8 cellular contexts compared by ENCODE assay signal in genomic region chr10:104925232-104925851, GRCh38.
DNase-seq lines count a peak whose midpoint lies in the region; ATAC-seq, FAIRE-seq and TF ChIP-seq lines count a peak whose summit lies in the region.

No MANE protein-coding gene starts in this region.

- FAIRE-seq in urothelium cell line (lab: Jason Lieb, UNC), result no peak

- H3K27ac ChIP-seq in liver (ENCODE audit: low read depth in 1 of 2, low read length in 2 of 2), result no peak overlapping the region

- no peaks in the 10 kb centered on the region for H3K9me3 ChIP-seq in liver (ENCODE audit: control insufficient read depth in 4 of 4, low read length in 3 of 4)

- peak; percentile 62 for TF ChIP-seq CTCF in astrocyte of the spinal cord (IDR thresholded peaks at IDR 0.05; ENCODE audit: low read depth, low read length)
- peak; percentile 60 for TF ChIP-seq CTCF in liver (IDR thresholded peaks at IDR 0.05; ENCODE audit: low read depth, low read length, missing input control)

- no peak overlapping the region for H3K9ac ChIP-seq in liver (ENCODE audit: low read depth in 1 of 2, low read length in 2 of 2)

- 23% methylated on average over 3 of the region's 3 CpGs for WGBS in liver

- peak; percentile 51 for ATAC-seq in GM19455 (IDR thresholded peaks at IDR 0.05; ENCODE audit: unreplicated experiment)

- in situ Hi-C loops in astrocyte of the spinal cord (cut with HindIII; ENCODE audit: low sequenced_read_pairs), result no loop called here

- H3K4me1 ChIP-seq in liver (ENCODE audit: control insufficient read depth in 4 of 4, insufficient read depth in 4 of 4, low read length in 3 of 4), result no peaks in the 10 kb centered on the region

- H3K4me3 ChIP-seq in astrocyte of the spinal cord (ENCODE audit: low read depth, low read length) (no peak overlapping the region), liver (ENCODE audit: low read depth in 1 of 3, low read length in 3 of 3) (no peak overlapping the region)

- H3K27me3 ChIP-seq in liver (ENCODE audit: control insufficient read depth in 4 of 4, insufficient read depth in 4 of 4, low read length in 3 of 4), result peaks cover 0 to 2% (median 0%) of the 10 kb centered on the region in 4 donors

- TF ChIP-seq RAD21 in liver (IDR thresholded peaks at IDR 0.05), result peak; percentile 56 to 71

- DNase-seq in DMS53 treated with DMSO at 0.1 percent for 48 hours (lab: John Stamatoyannopoulos, UW; ENCODE audit: unreplicated experiment), result peak; percentile 15
- DNase-seq in NCI-H1105 treated with DMSO at 0.1 percent for 48 hours (lab: John Stamatoyannopoulos, UW), result peak; percentile 29
- DNase-seq in astrocyte of the spinal cord (ENCODE audit: low read depth, low spot score), result peak; percentile 26
- peak; percentile 31 for DNase-seq in urothelium cell line (ENCODE audit: low spot score)
- DNase-seq in putamen (ENCODE audit: low spot score), result no peak
- no peak for DNase-seq in amniotic stem cell (lab: John Stamatoyannopoulos, UW)

- no peaks in the 10 kb centered on the region for H3K36me3 ChIP-seq in liver (ENCODE audit: control insufficient read depth in 4 of 4, insufficient read depth in 3 of 4, low read depth in 1 of 4, low read length in 3 of 4)

TF ChIP-seq in liver, 16 proteins besides CTCF, POLR2A, EP300 and RAD21:
- no peak for TF ChIP-seq REST (IDR thresholded peaks at IDR 0.05)
- TF ChIP-seq JUND (IDR thresholded peaks at IDR 0.05), result no peak
- no peak for TF ChIP-seq FOXA2 (IDR thresholded peaks at IDR 0.05)
- TF ChIP-seq YY1 (IDR thresholded peaks at IDR 0.05), result no peak
- TF ChIP-seq MAX (IDR thresholded peaks at IDR 0.05), result no peak
- no peak for TF ChIP-seq EGR1 (IDR thresholded peaks at IDR 0.05; ENCODE audit: low read depth in 2 of 2)
- TF ChIP-seq FOXA1 (IDR thresholded peaks at IDR 0.05), result no peak
- no peak for TF ChIP-seq NR2F2 (IDR thresholded peaks at IDR 0.05)
- TF ChIP-seq GABPA (IDR thresholded peaks at IDR 0.05 in 1 of 2, conservative IDR thresholded peaks at IDR 0.05 in 1 of 2), result no peak
- no peak for TF ChIP-seq TAF1 (conservative IDR thresholded peaks at IDR 0.05)

Comparison
In these comparisons a context has a peak if more than half of its experiments do, and no peak if none do; other contexts are left out.
1. DNase-seq: peak in DMS53 treated with DMSO at 0.1 percent for 48 hours (single experiment), NCI-H1105 treated with DMSO at 0.1 percent for 48 hours (single experiment), astrocyte of the spinal cord (single experiment) and urothelium cell line (single experiment); none in putamen (single experiment) and amniotic stem cell (single experiment).